18 cellular contexts compared by ENCODE assay signal in the genomic region with DNA sequence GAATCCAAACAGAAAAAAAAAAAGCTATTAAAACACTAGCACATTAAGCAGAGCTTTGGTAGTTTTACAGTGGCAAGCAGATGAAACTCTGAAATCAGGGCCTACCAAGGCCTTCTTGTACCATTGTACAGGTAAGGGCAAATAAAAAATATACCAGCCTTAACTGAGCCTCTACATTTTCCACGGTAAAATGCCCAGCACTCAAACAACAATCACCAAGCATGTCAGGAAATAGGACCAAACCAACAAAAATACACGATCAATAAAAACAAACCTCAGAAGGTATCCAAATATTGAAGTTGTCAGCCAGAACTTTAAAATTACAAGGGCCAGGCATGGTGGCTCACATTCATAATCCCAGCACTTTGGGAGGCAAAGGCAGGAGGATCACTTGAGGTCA. TPM values are rescaled to one million over a fixed set of nuclear protein-coding genes. Genes with fewer than 3 reads are reported as not detected.
DNase-seq lines count a peak whose midpoint lies in the region; ATAC-seq and TF ChIP-seq lines count a peak whose summit lies in the region.
"Had no signal": no experiment of that assay in that cellular context is flagged by ENCODE, and none has a peak within 500 bp of the region (broad histone marks: within the 10 kb centered on the region; RNA-seq: fewer than 3 reads in every experiment).

No MANE protein-coding gene starts in this region.

- no peaks in the 10 kb centered on the region for H3K27me3 ChIP-seq in GM23338 (ENCODE audit: insufficient read depth)
- no peaks in the 10 kb centered on the region for H3K27me3 ChIP-seq in H9 (ENCODE audit: insufficient read depth, low read length)
- no peaks in the 10 kb centered on the region for H3K27me3 ChIP-seq in BE2C
- H3K27me3 ChIP-seq in PC-9 (ENCODE audit: insufficient read depth, low read depth) = no peaks in the 10 kb centered on the region
- H3K27me3 ChIP-seq in transverse colon = no peaks in the 10 kb centered on the region
- H3K27me3 ChIP-seq: BLaER1 treated with 17β-estradiol and CSF1 and Interleukin-3, amounts not matched to agents 10 nM and 100 nM had no signal

- no peak overlapping the region for H2BK5ac ChIP-seq in H9 (ENCODE audit: insufficient read length, low read length)

- no peak overlapping the region for H3K4me2 ChIP-seq in GM23338
- no peak overlapping the region for H3K4me2 ChIP-seq in H9 (ENCODE audit: insufficient read depth, insufficient read length, low read length)
- H3K4me2 ChIP-seq in PC-9 = no peak overlapping the region
- H3K4me2 ChIP-seq: BLaER1 treated with 17β-estradiol and CSF1 and Interleukin-3, amounts not matched to agents 10 nM and 100 nM had no signal

- H3K4me1 Mint-ChIP-seq in GM23338 = peaks cover 42% of the 10 kb centered on the region
- peaks cover 36 to 48% of the 10 kb centered on the region in 2 experiments for H3K4me1 Mint-ChIP-seq in H9
- peaks cover 23% of the 10 kb centered on the region for H3K4me1 Mint-ChIP-seq in T-helper 17 cell
- H3K4me1 Mint-ChIP-seq in WTC11 = peaks cover 40% of the 10 kb centered on the region

- H3K4ac ChIP-seq in H9 (ENCODE audit: low read depth, low read length) = no peak overlapping the region

- H3F3A ChIP-seq in GM23338 (replicated peaks; ENCODE audit: low read depth) (0 out of 2 replicates have a peak, but pooled peaks cover 9% of the 10 kb centered on the region), PC-9 (ENCODE audit: insufficient read depth, low read depth) (peaks cover 3% of the 10 kb centered on the region; the same call in 1 of the 2 replicates)

- H3K9me3 ChIP-seq in H9 (ENCODE audit: control insufficient read depth, low read depth, low read length) (no peaks in the 10 kb centered on the region), T-helper 17 cell (ENCODE audit: control insufficient read depth, low read length, poor library complexity, severe bottlenecking) (peaks cover 3% of the 10 kb centered on the region), BE2C (no peaks in the 10 kb centered on the region), PC-9 (ENCODE audit: insufficient read depth, low read depth) (peaks cover 21% of the 10 kb centered on the region; the same call in 1 of the 2 replicates), transverse colon (peaks cover 10 to 15% of the 10 kb centered on the region in 2 donors)
- H3K9me3 ChIP-seq: Caco-2 had no signal

- H3K4me3 ChIP-seq in GM23338 = no peak overlapping the region
- H3K4me3 ChIP-seq in BE2C (ENCODE audit: low read depth, low read length) = no peak overlapping the region
- H3K4me3 ChIP-seq in PC-9 = no peak overlapping the region
- no peak overlapping the region for H3K4me3 ChIP-seq in transverse colon
- H3K4me3 ChIP-seq: BLaER1 treated with 17β-estradiol and CSF1 and Interleukin-3, amounts not matched to agents 10 nM and 100 nM had no signal

- H3K27ac ChIP-seq in GM23338 (ENCODE audit: low read depth) = peak overlapping the region; percentile 66
- H3K27ac ChIP-seq in H9 (ENCODE audit: insufficient read length, low read depth, low read length) = no peak overlapping the region
- no peak overlapping the region for H3K27ac ChIP-seq in PC-9
- no peak overlapping the region for H3K27ac ChIP-seq in transverse colon
- H3K27ac ChIP-seq: BLaER1 treated with 17β-estradiol and CSF1 and Interleukin-3, amounts not matched to agents 10 nM and 100 nM; C4-2B had no signal

- H2AK5ac ChIP-seq in H9 (ENCODE audit: insufficient read length, low read length) = no peak overlapping the region

- H3K9ac ChIP-seq in H9 (ENCODE audit: extremely low read depth, insufficient read length, low read length) = no peak overlapping the region
- H3K9ac ChIP-seq: BLaER1 treated with 17β-estradiol and CSF1 and Interleukin-3, amounts not matched to agents 10 nM and 100 nM had no signal

- H3K9me3 Mint-ChIP-seq in GM23338 = peaks cover 21% of the 10 kb centered on the region
- H3K9me3 Mint-ChIP-seq in H9 = peaks cover 17 to 18% of the 10 kb centered on the region in 2 experiments
- peaks cover 19% of the 10 kb centered on the region for H3K9me3 Mint-ChIP-seq in WTC11

- H3K56ac ChIP-seq in H9 (ENCODE audit: insufficient read length, low read depth, low read length) = no peak overlapping the region

- no peak overlapping the region for H3K23ac ChIP-seq in H9 (ENCODE audit: insufficient read length, low read depth, low read length)

- H4K91ac ChIP-seq in H9 (ENCODE audit: insufficient read length, low read depth, low read length) = no peak overlapping the region

- intact Hi-C loops in PC-9 (cut with micrococcal nuclease; ENCODE audit: unreplicated experiment) = no loop called here
- intact Hi-C loops in transverse colon (cut with DNase I; ENCODE audit: low total_unique reads) = no loop called here

- H4K8ac ChIP-seq in H9 (replicated peaks; ENCODE audit: insufficient read length, low read depth, low read length) = no peak overlapping the region

- CTCF ChIA-PET in WTC11 (lab: Charles Lee) = interaction anchor here (3.5 to 4.4 kb wide), 3 partner anchors 7 to 114 kb away, joined by 12 to 21 read pairs (median 15); no protein-coding TSS in a partner anchor
- CTCF ChIA-PET in PC-9 (lab: Charles Lee) = interaction anchor here (0.7 kb wide), 1 partner anchor 51 kb away, joined by 11 read pairs; no protein-coding TSS in a partner anchor

- TF ChIP-seq CTCF in GM23338 (conservative IDR thresholded peaks at IDR 0.05; ENCODE audit: low read depth in 2 of 2) (no peak), H9 (conservative IDR thresholded peaks at IDR 0.05) (no peak), WTC11 (IDR thresholded peaks at IDR 0.05) (no peak), BE2C (IDR thresholded peaks at IDR 0.05; ENCODE audit: low read depth, low read length) (no peak), PC-9 (conservative IDR thresholded peaks at IDR 0.05) (no peak), transverse colon (IDR thresholded peaks at IDR 0.05) (no peak)

- in situ Hi-C loops in transverse colon (cut with MboI; ENCODE audit: low pct_ligation_motif_present in 1 of 4, low pct_unique_long_range_greater_than_20kb in 1 of 4, low sequenced_read_pairs in 3 of 4) = no loop called here

- no peak for ATAC-seq in GM23338
- ATAC-seq in T-helper 17 cell = no peak
- no peak for ATAC-seq in WTC11
- no peak for ATAC-seq in HG03354 (IDR thresholded peaks at IDR 0.05; ENCODE audit: poor library complexity, severe bottlenecking, unreplicated experiment)
- ATAC-seq: CD8-positive, alpha-beta T cell had no signal

- H3K4me1 ChIP-seq in GM23338 (ENCODE audit: insufficient read depth) (peaks cover 38% of the 10 kb centered on the region), H9 (ENCODE audit: insufficient read depth, low read length) (peaks cover 10% of the 10 kb centered on the region), BE2C (peaks cover 4% of the 10 kb centered on the region; the same call in 1 of the 2 replicates), PC-9 (replicated peaks; ENCODE audit: insufficient read depth) (no peaks in the 10 kb centered on the region), transverse colon (peaks cover 0 to 12% (median 11%) of the 10 kb centered on the region in 4 donors)
- H3K4me1 ChIP-seq: Caco-2 had no signal

- H3K79me2 ChIP-seq in GM23338 (replicated peaks; ENCODE audit: insufficient read depth) (peaks cover 100% of the 10 kb centered on the region), H9 (ENCODE audit: insufficient read depth, low read length) (peaks cover 10% of the 10 kb centered on the region; the same call in 1 of the 2 replicates), PC-9 (ENCODE audit: low read depth) (peaks cover 42% of the 10 kb centered on the region)

- H2BK15ac ChIP-seq in H9 (ENCODE audit: low read depth, low read length) = no peak overlapping the region

- H3K9me2 ChIP-seq in GM23338 (ENCODE audit: insufficient read depth) (no peaks in the 10 kb centered on the region), PC-9 (ENCODE audit: insufficient read depth) (no peaks in the 10 kb centered on the region)

- H3T11ph ChIP-seq in H9 (ENCODE audit: low read length) = no peak overlapping the region

- H3K27ac Mint-ChIP-seq in GM23338 = no peak overlapping the region
- H3K27ac Mint-ChIP-seq in H9 = peak overlapping the region in 2 of 3 experiments; percentile 53 to 93; a peak in 3 of 7 replicates
- peak overlapping the region; percentile 54 for H3K27ac Mint-ChIP-seq in T-helper 17 cell
- 0 out of 2 replicates have a peak overlapping the region, but pooled peaks have one; percentile 15 for H3K27ac Mint-ChIP-seq in WTC11
- H3K27ac Mint-ChIP-seq: CD4-positive, alpha-beta T cell; CD8-positive, alpha-beta T cell had no signal

- H2BK20ac ChIP-seq in H9 (ENCODE audit: low read depth, low read length, poor library complexity, severe bottlenecking) = no peak overlapping the region

- H2BK12ac ChIP-seq in H9 (ENCODE audit: insufficient read length, low read depth, low read length) = no peak overlapping the region

- no peak overlapping the region for H3K14ac ChIP-seq in H9 (ENCODE audit: insufficient read depth, low read length)

- peaks cover 7% of the 10 kb centered on the region; the same call in 1 of the 2 replicates for H3K36me3 ChIP-seq in GM23338 (ENCODE audit: insufficient read depth)
- H3K36me3 ChIP-seq in BE2C = no peaks in the 10 kb centered on the region; the same call in none of the 2 replicates
- peaks cover 21% of the 10 kb centered on the region for H3K36me3 ChIP-seq in PC-9 (ENCODE audit: low read depth)
- H3K36me3 ChIP-seq in transverse colon = no peaks in the 10 kb centered on the region

- no peak for TF ChIP-seq EP300 in transverse colon (IDR thresholded peaks at IDR 0.05; ENCODE audit: low read depth)

- POLR2A ChIA-PET in WTC11 (lab: Charles Lee) (interaction anchor here (1.0 to 1.8 kb wide), 2 partner anchors 9 to 383 kb away, joined by 3 to 6 read pairs; a partner anchor contains a TSS), PC-9 (lab: Charles Lee; ENCODE audit: unreplicated experiment) (no interaction called here)

- H3K79me1 ChIP-seq in H9 (ENCODE audit: insufficient read depth, low read depth, low read length, poor library complexity, severe bottlenecking) = peaks cover 2% of the 10 kb centered on the region

- no peak overlapping the region for H2AFZ ChIP-seq in GM23338
- no peak overlapping the region for H2AFZ ChIP-seq in H9 (ENCODE audit: low read length)
- no peak overlapping the region for H2AFZ ChIP-seq in PC-9

- DNase-seq in GM23338 (ENCODE audit: low spot score) = no peak
- no peak for DNase-seq in H9
- DNase-seq in T-helper 17 cell = no peak
- DNase-seq in WTC11 (ENCODE audit: low spot score) = no peak
- no peak for DNase-seq in BE2C
- DNase-seq in PC-9 = no peak
- no peak for DNase-seq in transverse colon
- DNase-seq: 8988T; ACHN; Caco-2; Calu3; CD4-positive, alpha-beta T cell; CD8-positive, alpha-beta T cell; DMS79 treated with DMSO at 0.1 percent for 48 hours; GF-D8 had no signal

- peaks cover 36% of the 10 kb centered on the region for H4K20me1 ChIP-seq in GM23338 (replicated peaks; ENCODE audit: insufficient read depth)
- peaks cover 3% of the 10 kb centered on the region for H4K20me1 ChIP-seq in H9 (ENCODE audit: control insufficient read depth, insufficient read depth, insufficient read length)
- H4K20me1 ChIP-seq in PC-9 (ENCODE audit: insufficient read depth) = no peaks in the 10 kb centered on the region

- no TSS peak for BruUV-seq in PC-9 (replicated peaks; lab: Mats Ljungman, UMichigan)

- no peak overlapping the region for H2BK120ac ChIP-seq in H9 (ENCODE audit: low read depth, low read length, poor library complexity, severe bottlenecking)

- no peak overlapping the region for H4K5ac ChIP-seq in H9 (ENCODE audit: insufficient read length, low read depth, low read length)

- TF ChIP-seq POLR2A in transverse colon (IDR thresholded peaks at IDR 0.05) = no peak

- no CpG with 5 or more reads among the region's 2 CpGs for WGBS in H9 (ENCODE audit: extremely low coverage, insufficient read length, low lambda C conversion rate)
- 100% methylated on average over 2 of the region's 2 CpGs for WGBS in transverse colon (ENCODE audit: low coverage in 1 of 2), 2 donors

- peaks cover 6% of the 10 kb centered on the region for H3K27me3 Mint-ChIP-seq in GM23338 (ENCODE audit: insufficient read depth, low read depth, poor library complexity)
- no peaks in the 10 kb centered on the region for H3K27me3 Mint-ChIP-seq in H9 (ENCODE audit: low read depth)
- no peaks in the 10 kb centered on the region for H3K27me3 Mint-ChIP-seq in T-helper 17 cell
- no peaks in the 10 kb centered on the region for H3K27me3 Mint-ChIP-seq in WTC11 (ENCODE audit: low read depth)
- H3K27me3 Mint-ChIP-seq: CD4-positive, alpha-beta T cell had no signal

- peaks cover 37% of the 10 kb centered on the region for H3K36me3 Mint-ChIP-seq in GM23338 (ENCODE audit: low read depth)
- peaks cover 23 to 31% (median 24%) of the 10 kb centered on the region in 3 experiments for H3K36me3 Mint-ChIP-seq in H9 (ENCODE audit: insufficient read depth in 1 of 3, low read depth in 3 of 3)
- peaks cover 2% of the 10 kb centered on the region for H3K36me3 Mint-ChIP-seq in T-helper 17 cell (ENCODE audit: low read depth)
- H3K36me3 Mint-ChIP-seq in WTC11 = peaks cover 28% of the 10 kb centered on the region

- no peaks in the 10 kb centered on the region for H3K23me2 ChIP-seq in H9 (ENCODE audit: insufficient read length, low read depth, low read length, poor library complexity, severe bottlenecking)

- no peak overlapping the region for H3K18ac ChIP-seq in H9 (ENCODE audit: insufficient read length, low read depth, low read length)

- H3K4me3 Mint-ChIP-seq in GM23338 = no peak overlapping the region
- no peak overlapping the region for H3K4me3 Mint-ChIP-seq in H9
- no peak overlapping the region for H3K4me3 Mint-ChIP-seq in T-helper 17 cell
- no peak overlapping the region for H3K4me3 Mint-ChIP-seq in WTC11
- H3K4me3 Mint-ChIP-seq: CD4-positive, alpha-beta T cell; CD8-positive, alpha-beta T cell had no signal

RNA-seq across cellular contexts. Expression of a gene that starts 18.3 kb away (rescaled TPM):
- 20.5 and 20.6 TPM in 2 replicates for total RNA-seq in GM23338 (2014; rRNA removed; shearing (Covaris generic))
- polyA plus RNA-seq in GM23338 (2016; fragmentation: Nextera tagmentation; extraction: Ambion mirVana) = 11.1 and 11.2 TPM in 2 replicates
- 18.0 and 19.7 TPM in 2 replicates for total RNA-seq in H9 (2021)
- 10 to 100 TPM; 28.6 to 31.2 TPM for total RNA-seq in T-helper 17 cell
- 22.3 to 24.3 TPM (median 23.9 TPM) in 3 replicates for total RNA-seq in WTC11 (2021)
- polyA plus RNA-seq in BE2C (2012; ENCODE audit: insufficient read depth, insufficient read length, low read depth) = 7.2 TPM
- 12.3 and 14.5 TPM in 2 replicates for total RNA-seq in PC-9 (2021)
- 1 to 10 TPM; 2.5 to 8.0 (median 3.4) TPM for total RNA-seq in transverse colon
